ENCODE assay signal across 8 cellular contexts in the genomic region with DNA sequence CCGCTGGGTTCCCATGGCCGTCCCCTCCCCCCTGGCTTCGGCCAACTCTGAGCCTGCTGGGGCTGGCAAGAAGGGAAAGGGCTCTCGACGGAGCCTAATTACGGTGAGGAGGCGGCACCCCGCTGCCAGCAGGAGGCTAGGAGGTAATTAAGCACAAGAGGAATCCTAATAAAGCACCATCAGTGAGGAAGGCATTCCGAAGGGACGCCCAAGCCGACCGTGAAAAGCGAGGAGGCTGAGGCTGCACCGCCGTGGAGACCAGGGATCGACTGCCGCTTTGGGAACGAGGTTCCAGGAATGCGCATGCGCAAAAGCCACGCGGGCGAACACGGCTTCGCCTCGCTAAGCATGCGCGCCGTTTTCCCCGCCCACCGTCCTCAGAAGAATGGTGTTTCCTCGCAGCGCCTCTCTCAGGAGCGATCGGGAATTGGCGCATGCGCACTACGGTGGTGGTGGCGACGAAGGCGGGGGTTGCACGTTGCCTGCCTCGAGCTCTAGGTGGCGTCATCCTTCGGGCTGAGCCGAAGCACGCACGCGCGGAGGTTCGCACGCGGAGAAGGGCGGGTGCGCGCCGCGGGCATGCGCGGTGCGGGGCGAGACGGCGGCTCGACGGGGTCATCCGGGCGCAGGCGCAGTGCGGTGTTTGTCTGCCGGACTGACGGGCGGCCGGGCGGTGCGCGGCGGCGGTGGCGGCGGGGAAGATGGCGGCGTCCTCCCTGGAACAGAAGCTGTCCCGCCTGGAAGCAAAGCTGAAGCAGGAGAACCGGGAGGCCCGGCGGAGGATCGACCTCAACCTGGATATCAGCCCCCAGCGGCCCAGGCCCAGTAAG. TPM values are rescaled to one million over a fixed set of nuclear protein-coding genes. Genes with fewer than 3 reads are reported as not detected.
DNase-seq lines count a peak whose midpoint lies in the region; ATAC-seq and TF ChIP-seq lines count a peak whose summit lies in the region.

A gene (plus strand): TSS at position 634 of the 830 bp plus-strand sequence. CDS start 68 bp downstream, at position 702.

- H3K27ac ChIP-seq in CD4-positive, alpha-beta T cell (ENCODE audit: low read depth, low read length): peak within 1 kb of the TSS; percentile 87
- peak within 1 kb of the TSS; percentile 85 to 88 for H3K27ac ChIP-seq in left lung

- H3K36me3 Mint-ChIP-seq in CD4-positive, alpha-beta T cell (ENCODE audit: low read depth): peaks cover 23% of the 10 kb centered on the region

- CTCF ChIA-PET in CD4-positive, alpha-beta T cell (lab: Charles Lee): interaction anchor here (0.6 to 3.5 kb wide), 13 partner anchors 12 to 1543 kb away, joined by 3 to 26 read pairs (median 4); a partner anchor contains a TSS

- peak; percentile 73 for TF ChIP-seq CTCF in CD4-positive, alpha-beta T cell (IDR thresholded peaks at IDR 0.05)
- peak; percentile 37 to 38 for TF ChIP-seq CTCF in left lung (IDR thresholded peaks at IDR 0.05)

- peaks cover 17 to 53% of the 10 kb centered on the region in 2 donors for H3K4me1 ChIP-seq in left lung

- peak within 1 kb of the TSS; percentile 74 to 87 for H3K4me3 ChIP-seq in left lung

- peaks cover 6% of the 10 kb centered on the region for H3K27me3 Mint-ChIP-seq in CD4-positive, alpha-beta T cell

- H3K27ac Mint-ChIP-seq in CD4-positive, alpha-beta T cell: peak within 1 kb of the TSS; percentile 89

- peak within 1 kb of the TSS; percentile 92 for H3K4me3 Mint-ChIP-seq in CD4-positive, alpha-beta T cell

- POLR2A ChIA-PET in CD4-positive, alpha-beta T cell (lab: Charles Lee): interaction anchor here (0.5 to 2.2 kb wide), 21 partner anchors 8 to 554 kb away, joined by 3 to 116 read pairs (median 3); a partner anchor contains a TSS

- H3K4me1 Mint-ChIP-seq in CD4-positive, alpha-beta T cell (ENCODE audit: low read depth): peaks cover 26% of the 10 kb centered on the region

- no peaks in the 10 kb centered on the region for H3K27me3 ChIP-seq in CD4-positive, alpha-beta T cell (ENCODE audit: control insufficient read depth, insufficient read depth, low read length)
- peaks cover 0 to 5% of the 10 kb centered on the region in 2 donors for H3K27me3 ChIP-seq in left lung

- DNase-seq in CD4-positive, alpha-beta T cell: peak; percentile 100
- DNase-seq in NCI-H774 (lab: John Stamatoyannopoulos, UW) (peak; percentile 98), dermis blood vessel endothelial cell (peak; percentile 100), left lung (peak; percentile 100)
- DNase-seq in activated CD4-positive, alpha-beta T cell treated with anti-CD3 and anti-CD28 coated beads, Interleukin-2, amount 50 U/mL, for 4 hours: peak; percentile 100
- peak; percentile 100 for DNase-seq in stimulated activated CD4-positive, alpha-beta T cell treated with anti-CD3 and anti-CD28 coated beads, Interleukin-2, amount 100 ng/mL, for 48 hours

- ATAC-seq in CD4-positive, alpha-beta T cell (ENCODE audit: poor library complexity): peak; percentile 87
- ATAC-seq in GM19397 (IDR thresholded peaks at IDR 0.05; ENCODE audit: unreplicated experiment) (peak; percentile 80), HG03571 (IDR thresholded peaks at IDR 0.05; ENCODE audit: unreplicated experiment) (peak; percentile 74), left lung (peak; percentile 89)

- no peaks in the 10 kb centered on the region for H3K9me3 ChIP-seq in CD4-positive, alpha-beta T cell (ENCODE audit: control insufficient read depth, low read length)
- no peaks in the 10 kb centered on the region for H3K9me3 ChIP-seq in left lung

- intact Hi-C loops in CD4-positive, alpha-beta T cell (cut with DNase I, micrococcal nuclease): loop anchor here in 1 of 2 experiments (1.0 to 10.0 kb wide), 4 partner anchors 17 to 369 kb away; a partner anchor contains a TSS
- intact Hi-C loops in left lung (cut with DNase I): no loop called here

- H3K36me3 ChIP-seq in left lung: peaks cover 0 to 17% of the 10 kb centered on the region in 2 donors

- H3K9me3 Mint-ChIP-seq in CD4-positive, alpha-beta T cell: no peaks in the 10 kb centered on the region

RNA-seq across cellular contexts. Expression of the gene that starts here (rescaled TPM):
- 10 to 100 TPM; 81.7 to 82.3 TPM for total RNA-seq in CD4-positive, alpha-beta T cell
- total RNA-seq in dermis blood vessel endothelial cell (10.4 and 18.8 TPM in 2 replicates), left lung (10 to 100 TPM; 30.5 to 31.1 TPM)

Comparison
In these comparisons a context has a peak if more than half of its experiments do, and no peak if none do; other contexts are left out.
1. Peak in every context shown above with its lines: DNase-seq, ATAC-seq, H3K4me3 ChIP-seq and H3K27ac ChIP-seq.